In the genomic region with DNA sequence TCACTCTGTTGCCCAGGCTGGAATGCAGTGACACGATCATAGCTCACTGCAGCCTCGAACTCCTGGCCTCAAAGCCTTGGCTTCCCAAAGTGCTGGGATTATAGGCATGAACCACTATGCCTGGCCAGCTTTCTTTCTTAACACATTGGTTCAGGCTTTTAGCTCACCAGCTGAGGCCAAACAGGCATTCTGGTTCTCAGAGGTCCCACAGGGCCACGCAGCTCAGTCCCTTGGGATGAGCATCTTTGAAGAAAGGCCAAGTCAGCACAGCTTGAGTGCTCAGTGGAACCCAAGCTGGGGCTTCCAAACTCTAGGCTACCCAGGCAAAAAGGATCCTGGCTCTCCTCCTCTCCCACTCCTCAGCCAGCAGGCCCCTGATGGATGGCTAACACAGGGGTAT, we compare ENCODE assay signal across 22 cellular contexts. TPM values are rescaled to one million over a fixed set of nuclear protein-coding genes. Genes with fewer than 3 reads are reported as not detected.
DNase-seq lines count a peak whose midpoint lies in the region; ATAC-seq and TF ChIP-seq lines count a peak whose summit lies in the region.
"Had no signal": no experiment of that assay in that cellular context is flagged by ENCODE, and none has a peak within 500 bp of the region (broad histone marks: within the 10 kb centered on the region; RNA-seq: fewer than 3 reads in every experiment).

No MANE protein-coding gene starts in this region.

- H3K27me3 ChIP-seq in SK-N-SH (ENCODE audit: insufficient read depth): peaks cover 50% of the 10 kb centered on the region; the same call in 1 of the 2 replicates

- peaks cover 66% of the 10 kb centered on the region for H3K4me1 Mint-ChIP-seq in activated naive CD4-positive, alpha-beta T cell treated with anti-CD3 and anti-CD28 coated beads for 36 hours (ENCODE audit: low read depth)
- peaks cover 68% of the 10 kb centered on the region for H3K4me1 Mint-ChIP-seq in central memory CD8-positive, alpha-beta T cell
- H3K4me1 Mint-ChIP-seq in stimulated activated naive B cell treated with anti-CD40 and anti-IgM and Interleukin-4, amounts not matched to agents 10 μg/mL and 1 μg/mL and 100 μg/mL, for 72 hours: peaks cover 64 to 78% of the 10 kb centered on the region in 2 donors
- no peaks in the 10 kb centered on the region for H3K4me1 Mint-ChIP-seq in HFFc6 (ENCODE audit: low read depth)

- 9% methylated on average over 3 of the region's 3 CpGs for WGBS in SK-N-SH (ENCODE audit: low lambda C conversion rate)

- no peak overlapping the region for H3K4me2 ChIP-seq in SK-N-SH

- no peaks in the 10 kb centered on the region for H3K27me3 Mint-ChIP-seq in activated naive CD4-positive, alpha-beta T cell treated with anti-CD3 and anti-CD28 coated beads for 36 hours (ENCODE audit: low read depth)
- no peaks in the 10 kb centered on the region for H3K27me3 Mint-ChIP-seq in central memory CD8-positive, alpha-beta T cell
- no peaks in the 10 kb centered on the region for H3K27me3 Mint-ChIP-seq in stimulated activated naive B cell treated with anti-CD40 and anti-IgM and Interleukin-4, amounts not matched to agents 10 μg/mL and 1 μg/mL and 100 μg/mL, for 72 hours
- H3K27me3 Mint-ChIP-seq in HFFc6 (ENCODE audit: insufficient read depth): peaks cover 2% of the 10 kb centered on the region

- H3K79me2 ChIP-seq in SK-N-SH (ENCODE audit: insufficient read depth): no peaks in the 10 kb centered on the region

- H3K4me3 Mint-ChIP-seq in activated naive CD4-positive, alpha-beta T cell treated with anti-CD3 and anti-CD28 coated beads for 36 hours: no peak overlapping the region
- H3K4me3 Mint-ChIP-seq in central memory CD8-positive, alpha-beta T cell: peak overlapping the region; percentile 91
- peak overlapping the region; percentile 70 to 82 for H3K4me3 Mint-ChIP-seq in stimulated activated naive B cell treated with anti-CD40 and anti-IgM and Interleukin-4, amounts not matched to agents 10 μg/mL and 1 μg/mL and 100 μg/mL, for 72 hours
- no peak overlapping the region for H3K4me3 Mint-ChIP-seq in HFFc6
- H3K4me3 Mint-ChIP-seq: neural crest cell had no signal

- no peak overlapping the region for H2AFZ ChIP-seq in SK-N-SH (ENCODE audit: low read depth)

- DNase-seq in activated naive CD4-positive, alpha-beta T cell treated with anti-CD3 and anti-CD28 coated beads for 36 hours: no peak
- DNase-seq in activated naive CD4-positive, alpha-beta T cell (lab: John Stamatoyannopoulos, UW): no peak
- no peak for DNase-seq in central memory CD8-positive, alpha-beta T cell (ENCODE audit: low spot score in 2 of 2)
- DNase-seq in stimulated activated naive B cell treated with anti-CD40 and anti-IgM and Interleukin-4, amounts not matched to agents 10 μg/mL and 1 μg/mL and 100 μg/mL, for 72 hours: peak; percentile 35
- no peak for DNase-seq in SK-N-SH
- no peak for DNase-seq in kidney tubule cell (ENCODE audit: low spot score)
- no peak for DNase-seq in HFFc6
- DNase-seq: activated CD4-positive, alpha-beta T cell treated with anti-CD3 and anti-CD28 coated beads for 4 hours; activated effector memory CD4-positive, alpha-beta T cell treated with anti-CD3 and anti-CD28 coated beads, Interleukin-2, amount 50 U/mL, for 16 hours; dermis blood vessel endothelial cell; erythroblast; GDM1; mammary epithelial cell; NCI-H187; retina; SHP77; T-helper 9 cell had no signal

- H3K27ac Mint-ChIP-seq in activated naive CD4-positive, alpha-beta T cell treated with anti-CD3 and anti-CD28 coated beads for 36 hours: peak overlapping the region; percentile 89
- peak overlapping the region; percentile 85 for H3K27ac Mint-ChIP-seq in central memory CD8-positive, alpha-beta T cell (ENCODE audit: low read depth)
- H3K27ac Mint-ChIP-seq in stimulated activated naive B cell treated with anti-CD40 and anti-IgM and Interleukin-4, amounts not matched to agents 10 μg/mL and 1 μg/mL and 100 μg/mL, for 72 hours: peak overlapping the region; percentile 56
- H3K27ac Mint-ChIP-seq in HFFc6: no peak overlapping the region

- H3F3A ChIP-seq in SK-N-SH (replicated peaks; ENCODE audit: insufficient read depth): no peaks in the 10 kb centered on the region

- intact Hi-C loops in activated naive CD4-positive, alpha-beta T cell treated with anti-CD3 and anti-CD28 coated beads for 36 hours (cut with micrococcal nuclease): loop anchor here (1.0 kb wide), 1 partner anchor 24 kb away; no protein-coding TSS in a partner anchor

- POLR2A ChIA-PET in SK-N-SH (lab: Yijun Ruan, JAX): no interaction called here

- no peak overlapping the region for H3K4me3 ChIP-seq in SK-N-SH (ENCODE audit: low read depth in 2 of 2, low read length in 1 of 2)

- TF ChIP-seq CTCF in SK-N-SH (IDR thresholded peaks at IDR 0.05) (no peak), HFFc6 (IDR thresholded peaks at IDR 0.05) (no peak)

- H3K9me3 ChIP-seq in KOPT-K1 (ENCODE audit: insufficient read depth, low read length, poor library complexity, severe bottlenecking) (no peaks in the 10 kb centered on the region), SK-N-SH (no peaks in the 10 kb centered on the region)

- no peaks in the 10 kb centered on the region for H3K4me1 ChIP-seq in SK-N-SH (ENCODE audit: control insufficient read depth in 1 of 2, insufficient read depth in 2 of 2, low read depth in 1 of 2, low read length in 1 of 2)

- H3K36me3 Mint-ChIP-seq in activated naive CD4-positive, alpha-beta T cell treated with anti-CD3 and anti-CD28 coated beads for 36 hours (ENCODE audit: low read depth): peaks cover 11% of the 10 kb centered on the region
- H3K36me3 Mint-ChIP-seq in central memory CD8-positive, alpha-beta T cell (ENCODE audit: insufficient read depth): peaks cover 35% of the 10 kb centered on the region
- peaks cover 34 to 70% of the 10 kb centered on the region in 2 donors for H3K36me3 Mint-ChIP-seq in stimulated activated naive B cell treated with anti-CD40 and anti-IgM and Interleukin-4, amounts not matched to agents 10 μg/mL and 1 μg/mL and 100 μg/mL, for 72 hours
- peaks cover 5% of the 10 kb centered on the region for H3K36me3 Mint-ChIP-seq in HFFc6 (ENCODE audit: low read depth)
- H3K36me3 Mint-ChIP-seq: brain had no signal

- CTCF ChIA-PET in activated naive CD4-positive, alpha-beta T cell treated with anti-CD3 and anti-CD28 coated beads for 36 hours (lab: Charles Lee): interaction anchor here (1.1 to 1.4 kb wide), 4 partner anchors 14 to 68 kb away, joined by 3 to 11 read pairs (median 4); no protein-coding TSS in a partner anchor
- CTCF ChIA-PET in SK-N-SH (lab: Yijun Ruan, JAX): no interaction called here

- H3K9me3 Mint-ChIP-seq in activated naive CD4-positive, alpha-beta T cell treated with anti-CD3 and anti-CD28 coated beads for 36 hours: peaks cover 5% of the 10 kb centered on the region
- peaks cover 2% of the 10 kb centered on the region for H3K9me3 Mint-ChIP-seq in central memory CD8-positive, alpha-beta T cell
- peaks cover 5 to 11% of the 10 kb centered on the region in 2 donors for H3K9me3 Mint-ChIP-seq in stimulated activated naive B cell treated with anti-CD40 and anti-IgM and Interleukin-4, amounts not matched to agents 10 μg/mL and 1 μg/mL and 100 μg/mL, for 72 hours
- H3K9me3 Mint-ChIP-seq in HFFc6: peaks cover 52% of the 10 kb centered on the region
- H3K9me3 Mint-ChIP-seq: neural crest cell had no signal

- TF ChIP-seq EP300 in SK-N-SH (IDR thresholded peaks at IDR 0.05; ENCODE audit: borderline replicate concordance in 1 of 2, low read depth in 1 of 2, low read length in 1 of 2): no peak

- no peak for TF ChIP-seq RAD21 in SK-N-SH (IDR thresholded peaks at IDR 0.05; ENCODE audit: low read length)

- no peak for ATAC-seq in central memory CD8-positive, alpha-beta T cell (replicated peaks; ENCODE audit: extremely low read depth, poor library complexity, severe bottlenecking)
- no peak for ATAC-seq in stimulated activated naive B cell treated with anti-CD40 and anti-IgM and Interleukin-4, amounts not matched to agents 10 μg/mL and 1 μg/mL and 100 μg/mL, for 72 hours (replicated peaks)

- H3K27ac ChIP-seq in KOPT-K1 (ENCODE audit: low read depth, low read length, poor library complexity, severe bottlenecking): peak overlapping the region; percentile 84
- H3K27ac ChIP-seq in SK-N-SH (ENCODE audit: low read depth in 2 of 2, low read length in 1 of 2): no peak overlapping the region

- H3K9ac ChIP-seq in SK-N-SH: no peak overlapping the region

- no peaks in the 10 kb centered on the region for H3K9me2 ChIP-seq in SK-N-SH

- H3K36me3 ChIP-seq in KOPT-K1 (ENCODE audit: insufficient read depth, low read length) (0 out of 2 replicates have a peak, but pooled peaks cover 5% of the 10 kb centered on the region), SK-N-SH (replicated peaks in 1 of 2; ENCODE audit: control insufficient read depth in 1 of 2, insufficient read depth in 2 of 2, low read length in 1 of 2) (no peaks in the 10 kb centered on the region)

- H4K20me1 ChIP-seq in SK-N-SH (ENCODE audit: insufficient read depth): no peaks in the 10 kb centered on the region

TF ChIP-seq in SK-N-SH, 30 proteins besides CTCF, POLR2A, EP300 and RAD21 (continues in another document):
- TF ChIP-seq, protein P1, sequence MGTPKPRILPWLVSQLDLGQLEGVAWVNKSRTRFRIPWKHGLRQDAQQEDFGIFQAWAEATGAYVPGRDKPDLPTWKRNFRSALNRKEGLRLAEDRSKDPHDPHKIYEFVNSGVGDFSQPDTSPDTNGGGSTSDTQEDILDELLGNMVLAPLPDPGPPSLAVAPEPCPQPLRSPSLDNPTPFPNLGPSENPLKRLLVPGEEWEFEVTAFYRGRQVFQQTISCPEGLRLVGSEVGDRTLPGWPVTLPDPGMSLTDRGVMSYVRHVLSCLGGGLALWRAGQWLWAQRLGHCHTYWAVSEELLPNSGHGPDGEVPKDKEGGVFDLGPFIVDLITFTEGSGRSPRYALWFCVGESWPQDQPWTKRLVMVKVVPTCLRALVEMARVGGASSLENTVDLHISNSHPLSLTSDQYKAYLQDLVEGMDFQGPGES (IDR thresholded peaks at IDR 0.05; ENCODE audit: low read depth, low read length): no peak
- TF ChIP-seq TCF12 (IDR thresholded peaks at IDR 0.05) (no peak), NRF1 (IDR thresholded peaks at IDR 0.05; ENCODE audit: low read depth, low read length) (no peak), ELF1 (IDR thresholded peaks at IDR 0.05) (no peak), MEF2A (IDR thresholded peaks at IDR 0.05; ENCODE audit: borderline replicate concordance, low read depth) (no peak), EZH2phosphoT487 (IDR thresholded peaks at IDR 0.05; ENCODE audit: borderline replicate concordance, low read depth) (no peak)

RNA-seq across cellular contexts. Expression of a gene that starts 2.5 kb away (rescaled TPM):
- 10 to 100 TPM; 15.9 to 18.1 TPM for total RNA-seq in activated naive CD4-positive, alpha-beta T cell treated with anti-CD3 and anti-CD28 coated beads for 36 hours
- not detected in 2 replicates for polyA plus RNA-seq in SK-N-SH (2012; rRNA removed)
- not detected in 2 replicates for polyA plus RNA-seq in SK-N-SH (2012; cell fraction: cytosol; rRNA removed)
- polyA plus RNA-seq in SK-N-SH (2012; cell fraction: nucleus; rRNA removed): 0.01 TPM in 1 of 2 replicates, not detected in the other
- not detected for total RNA-seq in HFFc6 (2021; fragmentation: NEBNext Ultra II Directional; extraction: Animal tissue kit (Norgen Biotek cat#: 25700))
- total RNA-seq: dermis blood vessel endothelial cell, MCF 10A had no signal
- polyA plus RNA-seq: AG04450 had no signal

RNA-seq across cellular contexts. Expression of a gene that starts 58.3 kb away (rescaled TPM):
- under 1 TPM; 0.31 to 0.47 TPM for total RNA-seq in activated naive CD4-positive, alpha-beta T cell treated with anti-CD3 and anti-CD28 coated beads for 36 hours
- 0.03 and 0.05 TPM in 2 replicates for polyA plus RNA-seq in SK-N-SH (2012; rRNA removed)
- 0.01 and 0.07 TPM in 2 replicates for polyA plus RNA-seq in SK-N-SH (2012; cell fraction: cytosol; rRNA removed)
- 0.01 and 0.05 TPM in 2 replicates for polyA plus RNA-seq in SK-N-SH (2012; cell fraction: nucleus; rRNA removed)
- not detected for total RNA-seq in HFFc6 (2021; fragmentation: NEBNext Ultra II Directional; extraction: Animal tissue kit (Norgen Biotek cat#: 25700))

Comparison
In these comparisons a context has a peak if more than half of its experiments do, and no peak if none do; other contexts are left out.
1. H3K4me3 Mint-ChIP-seq: peak in central memory CD8-positive, alpha-beta T cell (single experiment) and stimulated activated naive B cell treated with anti-CD40 and anti-IgM and Interleukin-4, amounts not matched to agents 10 μg/mL and 1 μg/mL and 100 μg/mL, for 72 hours (2 of 2); none in activated naive CD4-positive, alpha-beta T cell treated with anti-CD3 and anti-CD28 coated beads for 36 hours (single experiment) and HFFc6 (single experiment).
2. RNA of a gene that starts 2.5 kb away (total RNA-seq): 15.9 to 18.1 TPM in activated naive CD4-positive, alpha-beta T cell treated with anti-CD3 and anti-CD28 coated beads for 36 hours; not detected in HFFc6; every median in the first group is over 10 times any median in the second.